In the genomic region with DNA sequence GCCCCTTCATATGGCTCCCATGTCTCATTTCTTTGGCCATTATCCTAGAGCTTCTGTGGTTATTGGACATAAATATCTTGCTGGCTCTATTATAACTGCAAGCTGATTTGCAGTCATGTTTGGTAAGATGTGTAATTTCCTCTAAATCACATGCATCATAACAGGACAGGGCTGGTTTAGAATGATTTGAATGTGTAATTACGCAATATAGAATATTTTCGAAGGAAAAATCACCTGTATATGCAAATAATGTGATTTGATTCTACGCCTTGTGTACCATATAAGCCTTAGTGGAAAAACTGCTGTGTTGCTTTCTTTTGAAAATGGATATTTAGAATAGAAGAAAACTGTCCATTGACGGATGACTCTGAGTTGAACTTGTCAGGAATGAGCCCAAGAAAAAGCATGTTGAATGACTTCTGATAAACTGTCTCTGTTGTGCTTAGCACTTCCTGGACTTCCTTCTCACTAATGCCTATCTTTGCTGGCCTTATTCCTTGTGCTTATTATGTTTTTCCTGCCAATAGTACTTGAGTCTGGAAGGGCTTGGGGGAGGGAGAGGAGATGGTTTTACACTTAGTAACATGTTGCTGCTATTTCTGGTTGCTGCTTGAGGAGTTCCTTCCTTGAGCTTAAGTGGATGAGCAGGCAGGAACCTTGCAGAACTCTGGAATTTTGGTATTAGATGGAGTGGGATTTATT, we compare ENCODE assay signal across 9 cellular contexts. TPM values are rescaled to one million over a fixed set of nuclear protein-coding genes. Genes with fewer than 3 reads are reported as not detected.
DNase-seq lines count a peak whose midpoint lies in the region; ATAC-seq, FAIRE-seq and TF ChIP-seq lines count a peak whose summit lies in the region.
"Had no signal": no experiment of that assay in that cellular context is flagged by ENCODE, and none has a peak within 500 bp of the region (broad histone marks: within the 10 kb centered on the region; RNA-seq: fewer than 3 reads in every experiment).

No MANE protein-coding gene starts in this region.

- DNase-seq in HCEC 1CT (peak; percentile 89), body of pancreas (peak in 1 of 4 donors; percentile 13), hepatic stellate cell (ENCODE audit: low spot score) (peak; percentile 65), small intestine (peak; percentile 20), NCI-H345 (lab: John Stamatoyannopoulos, UW) (no peak), dorsolateral prefrontal cortex (no peak)
- no peak for DNase-seq in activated naive CD4-positive, alpha-beta T cell treated with anti-CD3 and anti-CD28 coated beads, Interleukin-2, amount 10 ng/mL, durations not matched to agents 7 days and 5 days

- H3K9me3 Mint-ChIP-seq in activated naive CD4-positive, alpha-beta T cell treated with anti-CD3 and anti-CD28 coated beads, Interleukin-2, amount 10 ng/mL, durations not matched to agents 7 days and 5 days: no peaks in the 10 kb centered on the region
- H3K9me3 Mint-ChIP-seq: T-helper 2 cell treated with Interferon-gamma antibody and Interleukin-4, amounts not matched to agents 5 μg/mL and 100 μg/mL, for 36 hours had no signal

- no peak overlapping the region for H3K4me3 Mint-ChIP-seq in activated naive CD4-positive, alpha-beta T cell treated with anti-CD3 and anti-CD28 coated beads, Interleukin-2, amount 10 ng/mL, durations not matched to agents 7 days and 5 days
- H3K4me3 Mint-ChIP-seq: T-helper 2 cell treated with Interferon-gamma antibody and Interleukin-4, amounts not matched to agents 5 μg/mL and 100 μg/mL, for 36 hours had no signal

- H3K27me3 Mint-ChIP-seq in activated naive CD4-positive, alpha-beta T cell treated with anti-CD3 and anti-CD28 coated beads, Interleukin-2, amount 10 ng/mL, durations not matched to agents 7 days and 5 days: peaks cover 16% of the 10 kb centered on the region

- H3K27ac Mint-ChIP-seq in activated naive CD4-positive, alpha-beta T cell treated with anti-CD3 and anti-CD28 coated beads, Interleukin-2, amount 10 ng/mL, durations not matched to agents 7 days and 5 days: no peak overlapping the region
- H3K27ac Mint-ChIP-seq: T-helper 2 cell treated with Interferon-gamma antibody and Interleukin-4, amounts not matched to agents 5 μg/mL and 100 μg/mL, for 36 hours had no signal

- ATAC-seq in body of pancreas (peak; percentile 33), HG02798 (IDR thresholded peaks at IDR 0.05; ENCODE audit: poor library complexity, unreplicated experiment) (no peak)

- H3K27ac ChIP-seq in body of pancreas (peak overlapping the region in 2 of 4 donors; percentile 1 to 40), small intestine (ENCODE audit: low read depth in 1 of 2, low read length in 1 of 2) (peak overlapping the region in 1 of 2 donors; percentile 51), dorsolateral prefrontal cortex (peak overlapping the region in 7 of 59 donors; percentile 7 to 56 (median 14))

- TF ChIP-seq POLR2A in body of pancreas (IDR thresholded peaks at IDR 0.05): no peak

- peaks cover 6% of the 10 kb centered on the region for H3K4me1 Mint-ChIP-seq in activated naive CD4-positive, alpha-beta T cell treated with anti-CD3 and anti-CD28 coated beads, Interleukin-2, amount 10 ng/mL, durations not matched to agents 7 days and 5 days

- H3K4me3 ChIP-seq in body of pancreas (no peak overlapping the region), small intestine (ENCODE audit: low read depth in 1 of 2, low read length in 2 of 2) (no peak overlapping the region), dorsolateral prefrontal cortex (no peak overlapping the region)

- no peak for FAIRE-seq in small intestine (lab: Jason Lieb, UNC)

- H3K27me3 ChIP-seq in body of pancreas (no peaks in the 10 kb centered on the region), small intestine (ENCODE audit: control insufficient read depth in 2 of 2, insufficient read depth in 2 of 2, low read length in 2 of 2) (no peaks in the 10 kb centered on the region), dorsolateral prefrontal cortex (peaks cover 0 to 7% (median 0%) of the 10 kb centered on the region in 45 donors)

- H3K36me3 ChIP-seq in body of pancreas (replicated peaks in 1 of 2; ENCODE audit: insufficient read depth in 1 of 2, low read depth in 2 of 2) (no peaks in the 10 kb centered on the region), small intestine (ENCODE audit: control insufficient read depth in 2 of 2, insufficient read depth in 2 of 2, low read length in 2 of 2) (no peaks in the 10 kb centered on the region)

- TF ChIP-seq CTCF in body of pancreas (IDR thresholded peaks at IDR 0.05): no peak
- TF ChIP-seq CTCF in dorsolateral prefrontal cortex (IDR thresholded peaks at IDR 0.05 in 54 of 56, conservative IDR thresholded peaks at IDR 0.05 in 2 of 56; ENCODE audit: low read depth in 1 of 56, partially characterized antibody in 56 of 56): no peak

- H3K4me1 ChIP-seq in body of pancreas (peaks cover 72% of the 10 kb centered on the region), small intestine (ENCODE audit: control insufficient read depth in 2 of 2, insufficient read depth in 1 of 2, low read depth in 1 of 2, low read length in 1 of 2) (peaks cover 4 to 6% of the 10 kb centered on the region in 2 donors)

- 49 to 64% methylated on average over 4 of the region's 4 CpGs for WGBS in body of pancreas, 2 donors
- 53 to 67% (median 64%) methylated on average over 4 of the region's 4 CpGs for WGBS in small intestine, 3 donors

- intact Hi-C loops in body of pancreas (cut with DNase I): no loop called here
- intact Hi-C loops in dorsolateral prefrontal cortex (cut with DNase I): loop anchor here in 1 of 2 donors (10.0 kb wide), 2 partner anchors 208 to 212 kb away; no protein-coding TSS in a partner anchor

- no peaks in the 10 kb centered on the region for H3K36me3 Mint-ChIP-seq in activated naive CD4-positive, alpha-beta T cell treated with anti-CD3 and anti-CD28 coated beads, Interleukin-2, amount 10 ng/mL, durations not matched to agents 7 days and 5 days

- H3K9me3 ChIP-seq in body of pancreas: no peaks in the 10 kb centered on the region
- H3K9me3 ChIP-seq in small intestine (ENCODE audit: control insufficient read depth, low read depth): no peaks in the 10 kb centered on the region

- CTCF ChIA-PET in activated naive CD4-positive, alpha-beta T cell treated with anti-CD3 and anti-CD28 coated beads, Interleukin-2, amount 10 ng/mL, durations not matched to agents 7 days and 5 days (lab: Charles Lee): no interaction called here

RNA-seq across cellular contexts. Expression of a gene that starts 6.5 kb away (rescaled TPM):
- total RNA-seq in body of pancreas (10 to 100 TPM in 1 of 2 donors, 1 to 10 TPM in 1; 8.6 to 12.9 TPM), dorsolateral prefrontal cortex (10 to 100 TPM; 11.3 to 40.6 (median 20.3) TPM)
- polyA plus RNA-seq in small intestine: 1 to 10 TPM in 2 of 3 donors, under 1 TPM in 1; 0.81 to 3.0 (median 1.6) TPM

Comparison
In these comparisons a context has a peak if more than half of its experiments do, and no peak if none do; other contexts are left out.
1. DNase-seq: peak in HCEC 1CT (single experiment), hepatic stellate cell (single experiment) and small intestine (single experiment); none in NCI-H345 (single experiment), activated naive CD4-positive, alpha-beta T cell treated with anti-CD3 and anti-CD28 coated beads, Interleukin-2, amount 10 ng/mL, durations not matched to agents 7 days and 5 days (single experiment) and dorsolateral prefrontal cortex (0 of 10).